In genomic region chr6:21732731-21733130, GRCh38 we compare ENCODE assay signal across 20 cellular contexts.
DNase-seq lines count a peak whose midpoint lies in the region; ATAC-seq and TF ChIP-seq lines count a peak whose summit lies in the region.
"Had no signal": no experiment of that assay in that cellular context is flagged by ENCODE, and none has a peak within 500 bp of the region (broad histone marks: within the 10 kb centered on the region; RNA-seq: fewer than 3 reads in every experiment).

No MANE protein-coding gene starts in this region.

- no peak for DNase-seq in HCT116 (ENCODE audit: low read depth, low spot score)
- DNase-seq in RWPE2 (ENCODE audit: low spot score), result no peak
- no peak for DNase-seq in foreskin keratinocyte
- DNase-seq in NCI-H2107 (lab: John Stamatoyannopoulos, UW), result no peak
- no peak for DNase-seq in NCI-H2081 treated with DMSO at 0.1 percent for 48 hours (lab: John Stamatoyannopoulos, UW)
- no peak for DNase-seq in SW 1271 (lab: John Stamatoyannopoulos, UW)
- DNase-seq in RPMI8226, result no peak
- DNase-seq: activated CD4-positive, alpha-beta T cell treated with anti-CD3 and anti-CD28 coated beads for 48 hours; activated CD8-positive, alpha-beta memory T cell treated with anti-CD3 and anti-CD28 coated beads, Interleukin-2, amount 50 U/mL, for 48 hours; amygdala; Caco-2; GDM1; GM23248; left ventricle myocardium superior; NCI-H1105 had no signal

- no peaks in the 10 kb centered on the region for H3K9me2 ChIP-seq in HCT116 (ENCODE audit: insufficient read depth)

- H3K27ac ChIP-seq in HCT116 (ENCODE audit: low read depth, low read length), result no peak overlapping the region
- peak overlapping the region; percentile 74 for H3K27ac ChIP-seq in RWPE2 (ENCODE audit: poor library complexity, severe bottlenecking)
- H3K27ac ChIP-seq in foreskin keratinocyte, result no peak overlapping the region
- peak overlapping the region; percentile 14 for H3K27ac ChIP-seq in rectal smooth muscle tissue (ENCODE audit: low read depth, low read length)
- H3K27ac ChIP-seq: GM23248, HL-60, SK-N-MC, thoracic aorta had no signal

- BruUV-seq in HCT116 (replicated peaks; lab: Mats Ljungman, UMichigan), result no TSS peak

- no peaks in the 10 kb centered on the region for H3K27me3 ChIP-seq in HCT116 (ENCODE audit: insufficient read depth, low read length)
- H3K27me3 ChIP-seq in RWPE2 (ENCODE audit: insufficient read depth, poor library complexity, severe bottlenecking), result no peaks in the 10 kb centered on the region
- H3K27me3 ChIP-seq in foreskin keratinocyte, result no peaks in the 10 kb centered on the region
- H3K27me3 ChIP-seq in rectal smooth muscle tissue (ENCODE audit: control insufficient read depth, insufficient read depth, low read length), result no peaks in the 10 kb centered on the region

- TF ChIP-seq POLR2A in HCT116 (IDR thresholded peaks at IDR 0.05; ENCODE audit: borderline replicate concordance, extremely low read depth, insufficient read depth, insufficient read length), result no peak

- no peak for ATAC-seq in HCT116
- ATAC-seq in RWPE2 (ENCODE audit: low read depth), result peak; percentile 43; the same call in 1 of the 3 replicates
- ATAC-seq in foreskin keratinocyte, result peak; percentile 61
- ATAC-seq: K562, left ventricle myocardium superior had no signal

- H3K4me1 ChIP-seq in HCT116 (ENCODE audit: control insufficient read depth in 1 of 2, insufficient read depth in 2 of 2, low read length in 2 of 2) (peaks cover 12 to 23% of the 10 kb centered on the region in 2 experiments), RWPE2 (ENCODE audit: insufficient read depth, poor library complexity, severe bottlenecking) (peaks cover 17% of the 10 kb centered on the region), foreskin keratinocyte (peaks cover 15% of the 10 kb centered on the region), rectal smooth muscle tissue (ENCODE audit: control insufficient read depth, insufficient read depth, low read length) (peaks cover 5% of the 10 kb centered on the region)

- no peaks in the 10 kb centered on the region for H4K20me1 ChIP-seq in HCT116 (ENCODE audit: insufficient read depth)

- H3K79me2 ChIP-seq in HCT116 (ENCODE audit: insufficient read depth, low read length), result no peaks in the 10 kb centered on the region

- peak overlapping the region; percentile 37 for H2AFZ ChIP-seq in HCT116 (ENCODE audit: low read depth, low read length, poor library complexity, severe bottlenecking)
- H2AFZ ChIP-seq: GM23248 had no signal

- TF ChIP-seq CTCF in HCT116 (IDR thresholded peaks at IDR 0.05 in 2 of 3, conservative IDR thresholded peaks at IDR 0.05 in 1 of 3; ENCODE audit: borderline replicate concordance in 1 of 3, insufficient read depth in 1 of 3, low read depth in 2 of 3, low read length in 2 of 3) (no peak), RWPE2 (IDR thresholded peaks at IDR 0.05; ENCODE audit: poor library complexity, severe bottlenecking) (no peak), foreskin keratinocyte (conservative IDR thresholded peaks at IDR 0.05) (no peak)

- CTCF ChIA-PET in HCT116 (lab: Charles Lee), result interaction anchor here (0.8 kb wide), 1 partner anchor 588 kb away, joined by 4 read pairs; no protein-coding TSS in a partner anchor

- RAD21 ChIA-PET in HCT116 (lab: Charles Lee; ENCODE audit: low non-redundant PET in 1 of 2, low total read pairs in 2 of 2, uncharacterized antibody in 2 of 2, unreplicated experiment in 2 of 2), result no interaction called here

- H3K36me3 ChIP-seq in HCT116 (ENCODE audit: control insufficient read depth in 1 of 2, insufficient read depth in 2 of 2, low read length in 2 of 2) (no peaks in the 10 kb centered on the region), RWPE2 (ENCODE audit: low read depth) (no peaks in the 10 kb centered on the region), rectal smooth muscle tissue (ENCODE audit: control insufficient read depth, insufficient read depth, low read length) (no peaks in the 10 kb centered on the region)
- H3K36me3 ChIP-seq: thoracic aorta had no signal

- H3K9me3 ChIP-seq in HCT116 (ENCODE audit: control insufficient read depth in 1 of 2, insufficient read depth in 1 of 2, low read depth in 1 of 2, low read length in 2 of 2) (no peaks in the 10 kb centered on the region), RWPE2 (ENCODE audit: severe bottlenecking) (no peaks in the 10 kb centered on the region)
- H3K9me3 ChIP-seq: Caco-2, thoracic aorta had no signal

- H3K9ac ChIP-seq in HCT116 (ENCODE audit: low read length) (no peak overlapping the region), rectal smooth muscle tissue (ENCODE audit: low read length) (no peak overlapping the region)
- H3K9ac ChIP-seq: GM23248 had no signal

- TF ChIP-seq RAD21 in HCT116 (IDR thresholded peaks at IDR 0.05; ENCODE audit: low read depth), result no peak

- POLR2A ChIA-PET in HCT116 (lab: Charles Lee), result no interaction called here

- peak overlapping the region; percentile 22; the same call in 1 of the 2 replicates for H3K4me2 ChIP-seq in HCT116 (ENCODE audit: low read length)

- intact Hi-C loops in HCT116 (cut with micrococcal nuclease), result no loop called here

- H3K4me3 ChIP-seq in HCT116 (replicated peaks in 1 of 2; ENCODE audit: low read depth in 1 of 2, low read length in 2 of 2) (no peak overlapping the region), RWPE2 (ENCODE audit: severe bottlenecking) (no peak overlapping the region), rectal smooth muscle tissue (ENCODE audit: low read length) (no peak overlapping the region)
- H3K4me3 ChIP-seq: GM23248, K562, SK-N-MC, thoracic aorta had no signal

TF ChIP-seq in HCT116, 20 proteins besides CTCF, POLR2A, EP300 and RAD21:
- no peak for TF ChIP-seq SRF (IDR thresholded peaks at IDR 0.05; ENCODE audit: low read depth)
- TF ChIP-seq EZH2 (IDR thresholded peaks at IDR 0.05), result no peak
- no peak for TF ChIP-seq POLR2AphosphoS5 (IDR thresholded peaks at IDR 0.05; ENCODE audit: low read depth, low read length)
- TF ChIP-seq SP1 (IDR thresholded peaks at IDR 0.05; ENCODE audit: low read depth), result no peak
- TF ChIP-seq TCF7L2 (IDR thresholded peaks at IDR 0.05; ENCODE audit: borderline replicate concordance, extremely low read depth, insufficient read depth, insufficient read length), result no peak
- no peak for TF ChIP-seq EZH2phosphoT487 (IDR thresholded peaks at IDR 0.05; ENCODE audit: borderline replicate concordance)
- no peak for TF ChIP-seq EGR1 (IDR thresholded peaks at IDR 0.05; ENCODE audit: low read depth)
- TF ChIP-seq ZNF274 (IDR thresholded peaks at IDR 0.05; ENCODE audit: low read depth, low read length), result no peak
- TF ChIP-seq SIN3A (IDR thresholded peaks at IDR 0.05; ENCODE audit: low read depth), result no peak
- TF ChIP-seq REST (IDR thresholded peaks at IDR 0.05; ENCODE audit: low read depth), result no peak
- TF ChIP-seq FOSL1 (IDR thresholded peaks at IDR 0.05; ENCODE audit: low read depth), result no peak
- TF ChIP-seq YY1 (IDR thresholded peaks at IDR 0.05; ENCODE audit: extremely low read depth, insufficient replicate concordance, low read depth, low read length), result no peak
- TF ChIP-seq ZBTB33 (IDR thresholded peaks at IDR 0.05; ENCODE audit: extremely low read depth, insufficient replicate concordance, low read length), result no peak
- TF ChIP-seq ATF3 (IDR thresholded peaks at IDR 0.05), result no peak
- TF ChIP-seq ELF1 (IDR thresholded peaks at IDR 0.05; ENCODE audit: borderline replicate concordance, low read depth), result no peak
- no peak for TF ChIP-seq CEBPB (IDR thresholded peaks at IDR 0.05; ENCODE audit: low read depth)

Comparison
In these comparisons a context has a peak if more than half of its experiments do, and no peak if none do; other contexts are left out.
1. H3K27ac ChIP-seq: peak in RWPE2 (single experiment) and rectal smooth muscle tissue (single experiment); none in HCT116 (single experiment) and foreskin keratinocyte (single experiment).